In genomic region chr15:57550640-57551039, GRCh38 we compare ENCODE assay signal across 13 cellular contexts. TPM values are rescaled to one million over a fixed set of nuclear protein-coding genes. Genes with fewer than 3 reads are reported as not detected.
DNase-seq lines count a peak whose midpoint lies in the region; ATAC-seq, FAIRE-seq and TF ChIP-seq lines count a peak whose summit lies in the region.
"Had no signal": no experiment of that assay in that cellular context is flagged by ENCODE, and none has a peak within 500 bp of the region (broad histone marks: within the 10 kb centered on the region; RNA-seq: fewer than 3 reads in every experiment).

No MANE protein-coding gene starts in this region.

- no peaks in the 10 kb centered on the region for H3K27me3 ChIP-seq in pancreas

- DNase-seq in A549 (ENCODE audit: low read depth in 1 of 2, low spot score in 1 of 2) = no peak
- peak in 31 of 56 donors; percentile 9 to 69 (median 31) for DNase-seq in amygdala (lab: John Stamatoyannopoulos, UW)
- peak; percentile 80 for DNase-seq in left cardiac atrium
- peak in 4 of 6 donors; percentile 53 to 79 (median 66) for DNase-seq in pancreas
- no peak for DNase-seq in DMS 273 treated with DMSO at 0.1 percent for 48 hours (lab: John Stamatoyannopoulos, UW)
- no peak for DNase-seq in omental fat pad (ENCODE audit: low spot score)
- no peak for DNase-seq in HK-2 (ENCODE audit: unreplicated experiment)
- no peak for DNase-seq in NCI-H2227 treated with DMSO at 0.1 percent for 48 hours (lab: John Stamatoyannopoulos, UW)
- DNase-seq: activated CD4-positive, CD25-positive, alpha-beta regulatory T cell treated with anti-CD3 and anti-CD28 coated beads, Interleukin-2, amount 50 U/mL, for 72 hours; DMS79; foreskin melanocyte; NCI-H510A; SIG-M5 had no signal

- no peak for TF ChIP-seq EP300 in A549 (IDR thresholded peaks at IDR 0.05)

- peaks cover 35% of the 10 kb centered on the region for H3K4me1 ChIP-seq in A549
- H3K4me1 ChIP-seq in pancreas = peaks cover 11 to 33% (median 22%) of the 10 kb centered on the region in 3 donors

- H3K4me2 ChIP-seq in A549 = peak overlapping the region; percentile 62; the same call in 2 of the 3 replicates

- TF ChIP-seq RAD21 in A549 (conservative IDR thresholded peaks at IDR 0.05 in 1 of 2, IDR thresholded peaks at IDR 0.05 in 1 of 2) = no peak

- TF ChIP-seq CTCF in A549 (IDR thresholded peaks at IDR 0.05) = no peak
- no peak for TF ChIP-seq CTCF in pancreas (IDR thresholded peaks at IDR 0.05)
- no peak for TF ChIP-seq CTCF in omental fat pad (IDR thresholded peaks at IDR 0.05)

- WGBS in A549 (ENCODE audit: missing lambda C conversion rate) = 55% methylated on average over 4 of the region's 4 CpGs
- 28 to 40% methylated on average over 4 of the region's 4 CpGs for WGBS in pancreas, 2 donors

- POLR2A ChIA-PET in A549 (lab: Yijun Ruan, JAX) = no interaction called here

- FAIRE-seq in A549 (lab: Jason Lieb, UNC) = no peak
- no peak for FAIRE-seq in pancreas (lab: Jason Lieb, UNC)

- peaks cover 0 to 11% (median 6%) of the 10 kb centered on the region in 3 donors for H3K36me3 ChIP-seq in pancreas

- intact Hi-C loops in left cardiac atrium (cut with DNase I) = loop anchor here in 1 of 2 donors (10.0 kb wide), 1 partner anchor 514 kb away; the partner anchor contains the start of gene ALDH1A2
- intact Hi-C loops in pancreas (cut with DNase I) = no loop called here

- H3K4me3 ChIP-seq in A549 (no peak overlapping the region), pancreas (no peak overlapping the region)

- ATAC-seq in A549 = no peak
- ATAC-seq in left cardiac atrium = peak; percentile 13 to 24
- ATAC-seq in pancreas = peak; percentile 48 to 56 (median 53)
- no peak for ATAC-seq in omental fat pad (ENCODE audit: low FRiP score)

- no peaks in the 10 kb centered on the region for H3K9me3 ChIP-seq in A549
- H3K9me3 ChIP-seq in pancreas = no peaks in the 10 kb centered on the region

- peak overlapping the region; percentile 64 to 87 for H3K27ac ChIP-seq in A549
- peak overlapping the region; percentile 29 to 71 (median 54) for H3K27ac ChIP-seq in pancreas

- CTCF ChIA-PET in A549 (lab: Yijun Ruan, JAX) = interaction anchor here (1.4 to 23.4 kb wide), 5 partner anchors 5 to 209 kb away, joined by 7 to 475 read pairs (median 270); no protein-coding TSS in a partner anchor

- no peak for TF ChIP-seq POLR2A in A549 (IDR thresholded peaks at IDR 0.05; ENCODE audit: low read length)

TF ChIP-seq in A549, 52 proteins besides CTCF, POLR2A, EP300 and RAD21:
- TF ChIP-seq SMC3 (IDR thresholded peaks at IDR 0.05) (no peak), NR3C1 (IDR thresholded peaks at IDR 0.05) (no peak), KDM5A (IDR thresholded peaks at IDR 0.05) (no peak), NPAS2 (CRISPR knock-in tag; IDR thresholded peaks at IDR 0.05; ENCODE audit: borderline replicate concordance) (no peak), RCOR1 (IDR thresholded peaks at IDR 0.05; ENCODE audit: low read depth, low read length) (no peak), JUNB (IDR thresholded peaks at IDR 0.05) (no peak), CHD2 (IDR thresholded peaks at IDR 0.05; ENCODE audit: low read length, partially characterized antibody) (no peak), TP53 (CRISPR knock-in tag; IDR thresholded peaks at IDR 0.05) (no peak), FOXS1 (CRISPR knock-in tag; IDR thresholded peaks at IDR 0.05) (no peak), RARB (CRISPR knock-in tag; IDR thresholded peaks at IDR 0.05) (no peak)

RNA-seq across cellular contexts. Expression of gene MYZAP, which starts 41.1 kb away (rescaled TPM):
- polyA plus RNA-seq in A549 (2011; rRNA removed) (1.1 and 1.2 TPM in 2 replicates), A549 (2017; fragmentation: RNase III; extraction: RNeasy Plus Mini Kit Qiagen cat#74134 plus additional on column Dnase treatment) (1.8 to 2.6 TPM (median 2.4 TPM) in 3 replicates), pancreas (10 to 100 TPM in 1 of 2 donors, 1 to 10 TPM in 1; 5.4 to 10.0 TPM)
- polyA plus RNA-seq in A549 (2012; cell fraction: cytosol; rRNA removed) = 0.19 and 0.24 TPM in 2 replicates
- polyA plus RNA-seq in A549 (2012; cell fraction: nucleus; rRNA removed) = 0.06 TPM in 1 of 2 replicates, not detected in the other
- 0.37 TPM in 1 of 2 replicates, not detected in the other for polyA minus RNA-seq in A549 (2011; rRNA and poly(A)+ RNA removed)
- total RNA-seq in left cardiac atrium (100 to 1,000 TPM; 429 to 452 TPM), pancreas (10 to 100 TPM in 3 of 6 donors, 1 to 10 TPM in 3; 6.7 to 13.4 (median 9.7) TPM), omental fat pad (10 to 100 TPM; 13.1 to 84.6 (median 20.2) TPM)

Comparison
In these comparisons a context has a peak if more than half of its experiments do, and no peak if none do; other contexts are left out.
1. ATAC-seq: peak in left cardiac atrium (2 of 2) and pancreas (4 of 4); none in A549 (0 of 2) and omental fat pad (single experiment).
2. DNase-seq: peak in amygdala (31 of 56), left cardiac atrium (single experiment) and pancreas (4 of 6); none in A549 (0 of 2), DMS 273 treated with DMSO at 0.1 percent for 48 hours (single experiment), omental fat pad (single experiment), HK-2 (single experiment) and NCI-H2227 treated with DMSO at 0.1 percent for 48 hours (single experiment).
3. RNA of gene MYZAP, which starts 41.1 kb away (total RNA-seq): 429 to 452 TPM in left cardiac atrium; 13.1 to 84.6 TPM in omental fat pad and 6.7 to 13.4 TPM in pancreas; every median in the first group is over 4 times any median in the second.